Comparison of ENCODE assay signal across 8 cellular contexts in the genomic region with DNA sequence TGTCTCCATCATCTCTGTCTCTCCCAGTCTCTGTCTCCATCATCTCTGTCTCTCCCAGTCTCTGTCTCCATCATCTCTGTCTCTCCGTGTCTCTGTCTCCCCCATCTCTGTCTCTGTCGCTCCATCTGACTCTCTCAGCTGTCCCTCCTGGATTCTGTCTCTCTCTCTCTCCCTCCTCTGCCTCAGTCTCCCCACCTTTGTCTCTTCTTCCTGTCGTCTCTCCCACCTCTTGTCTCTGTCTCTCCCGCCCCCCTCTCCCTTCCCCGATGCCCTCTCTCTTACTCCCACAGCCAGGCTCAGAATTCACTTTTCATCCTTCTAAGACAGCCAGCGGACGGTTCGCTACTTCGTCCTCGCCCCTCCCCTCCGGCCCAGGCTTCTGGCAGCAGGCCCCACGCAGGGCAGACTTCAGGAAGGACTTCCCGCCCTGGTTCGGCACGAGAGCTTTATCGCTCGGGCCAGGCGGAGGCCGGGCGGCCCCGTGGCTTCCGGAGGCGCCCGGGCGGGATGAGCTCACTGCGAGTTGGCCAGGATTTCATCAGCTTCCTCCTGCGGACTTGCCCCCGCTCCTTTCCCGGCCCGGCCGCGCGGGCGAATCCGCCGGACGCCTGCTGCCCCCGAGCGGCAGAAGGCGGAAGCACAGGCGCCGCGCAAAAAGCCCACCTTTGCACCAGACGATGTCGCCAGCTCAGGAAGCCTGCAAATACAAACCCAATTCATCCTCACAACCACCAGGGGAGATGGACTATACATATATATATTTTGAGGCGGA. TPM values are rescaled to one million over a fixed set of nuclear protein-coding genes. Genes with fewer than 3 reads are reported as not detected.
DNase-seq lines count a peak whose midpoint lies in the region; ATAC-seq, FAIRE-seq and TF ChIP-seq lines count a peak whose summit lies in the region.

No MANE protein-coding gene starts in this region.

- H3K27ac Mint-ChIP-seq in natural killer cell treated with Interleukin-12 subunit alpha and Interleukin-12 subunit beta and Interleukin-15 and Interleukin-18, amount 100 ng/mL, for 72 hours = no peak overlapping the region

- no peak for DNase-seq in D721Med (ENCODE audit: insufficient read length, low spot score)
- peak; percentile 91 for DNase-seq in RCC 7860 (ENCODE audit: low spot score)
- DNase-seq in activated T-helper 1 cell treated with Interleukin-2 at 50 U/mL for 16 hours (ENCODE audit: low read depth) = peak; percentile 88
- DNase-seq in fibroblast of mammary gland (ENCODE audit: low read depth) = peak; percentile 93
- DNase-seq in natural killer cell treated with Interleukin-12 subunit alpha and Interleukin-12 subunit beta and Interleukin-15 and Interleukin-18, amount 100 ng/mL, for 72 hours (ENCODE audit: low spot score) = peak; percentile 97
- peak; percentile 68 to 87 (median 78) for DNase-seq in stimulated activated naive CD4-positive, alpha-beta T cell (lab: John Stamatoyannopoulos, UW)

- FAIRE-seq in D721Med (lab: Jason Lieb, UNC) = no peak
- no peak for FAIRE-seq in RCC 7860 (lab: Jason Lieb, UNC)

- peaks cover 8 to 27% of the 10 kb centered on the region in 2 donors for H3K4me1 Mint-ChIP-seq in natural killer cell treated with Interleukin-12 subunit alpha and Interleukin-12 subunit beta and Interleukin-15 and Interleukin-18, amount 100 ng/mL, for 72 hours (ENCODE audit: low read depth in 2 of 2)

- peak overlapping the region; percentile 47 for H3K4me3 ChIP-seq in fibroblast of mammary gland (ENCODE audit: control insufficient read depth, low read depth, low read length)

- H3K36me3 Mint-ChIP-seq in natural killer cell treated with Interleukin-12 subunit alpha and Interleukin-12 subunit beta and Interleukin-15 and Interleukin-18, amount 100 ng/mL, for 72 hours = no peaks in the 10 kb centered on the region

- ATAC-seq in GM21367 (IDR thresholded peaks at IDR 0.05; ENCODE audit: unreplicated experiment) = peak; percentile 56
- peak; percentile 90 to 93 for ATAC-seq in natural killer cell treated with Interleukin-12 subunit alpha and Interleukin-12 subunit beta and Interleukin-15 and Interleukin-18, amount 100 ng/mL, for 72 hours

- no peak overlapping the region for H3K4me3 Mint-ChIP-seq in natural killer cell treated with Interleukin-12 subunit alpha and Interleukin-12 subunit beta and Interleukin-15 and Interleukin-18, amount 100 ng/mL, for 72 hours

- peaks cover 0 to 3% of the 10 kb centered on the region in 2 donors for H3K27me3 Mint-ChIP-seq in natural killer cell treated with Interleukin-12 subunit alpha and Interleukin-12 subunit beta and Interleukin-15 and Interleukin-18, amount 100 ng/mL, for 72 hours

- no peak; the same call in 1 of the 2 replicates for TF ChIP-seq EP300 in Ishikawa (IDR thresholded peaks at IDR 0.05; ENCODE audit: borderline replicate concordance)

- TF ChIP-seq CTCF in D721Med (IDR thresholded peaks at IDR 0.05; ENCODE audit: insufficient read depth, missing control alignments) = peak; percentile 90
- peak; percentile 68 for TF ChIP-seq CTCF in fibroblast of mammary gland (conservative IDR thresholded peaks at IDR 0.05; ENCODE audit: control insufficient read depth, insufficient read depth, low read depth, low read length)

- H3K9me3 Mint-ChIP-seq in natural killer cell treated with Interleukin-12 subunit alpha and Interleukin-12 subunit beta and Interleukin-15 and Interleukin-18, amount 100 ng/mL, for 72 hours = no peaks in the 10 kb centered on the region

- TF ChIP-seq RAD21 in Ishikawa (IDR thresholded peaks at IDR 0.05; ENCODE audit: low read depth) = peak; percentile 94

TF ChIP-seq in Ishikawa, 13 proteins besides CTCF, POLR2A, EP300 and RAD21:
- TF ChIP-seq TCF12 (IDR thresholded peaks at IDR 0.05; ENCODE audit: low read depth) (peak; percentile 75), TEAD4 (IDR thresholded peaks at IDR 0.05) (0 out of 2 replicates have a peak, but pooled peaks have one; percentile 11), CEBPB (IDR thresholded peaks at IDR 0.05) (peak; percentile 85; the same call in 1 of the 2 replicates), TAF1 (IDR thresholded peaks at IDR 0.05; ENCODE audit: low read depth) (no peak), ZBTB7A (IDR thresholded peaks at IDR 0.05; ENCODE audit: low read depth) (peak; percentile 69), YY1 (IDR thresholded peaks at IDR 0.05; ENCODE audit: low read depth) (no peak), EGR1 (IDR thresholded peaks at IDR 0.05) (no peak), NFIC (IDR thresholded peaks at IDR 0.05) (peak; percentile 45; the same call in 1 of the 2 replicates), CREB1 (IDR thresholded peaks at IDR 0.05; ENCODE audit: low read depth) (no peak), FOXM1 (IDR thresholded peaks at IDR 0.05; ENCODE audit: borderline replicate concordance, low read depth) (no peak)
- TF ChIP-seq, protein P1, sequence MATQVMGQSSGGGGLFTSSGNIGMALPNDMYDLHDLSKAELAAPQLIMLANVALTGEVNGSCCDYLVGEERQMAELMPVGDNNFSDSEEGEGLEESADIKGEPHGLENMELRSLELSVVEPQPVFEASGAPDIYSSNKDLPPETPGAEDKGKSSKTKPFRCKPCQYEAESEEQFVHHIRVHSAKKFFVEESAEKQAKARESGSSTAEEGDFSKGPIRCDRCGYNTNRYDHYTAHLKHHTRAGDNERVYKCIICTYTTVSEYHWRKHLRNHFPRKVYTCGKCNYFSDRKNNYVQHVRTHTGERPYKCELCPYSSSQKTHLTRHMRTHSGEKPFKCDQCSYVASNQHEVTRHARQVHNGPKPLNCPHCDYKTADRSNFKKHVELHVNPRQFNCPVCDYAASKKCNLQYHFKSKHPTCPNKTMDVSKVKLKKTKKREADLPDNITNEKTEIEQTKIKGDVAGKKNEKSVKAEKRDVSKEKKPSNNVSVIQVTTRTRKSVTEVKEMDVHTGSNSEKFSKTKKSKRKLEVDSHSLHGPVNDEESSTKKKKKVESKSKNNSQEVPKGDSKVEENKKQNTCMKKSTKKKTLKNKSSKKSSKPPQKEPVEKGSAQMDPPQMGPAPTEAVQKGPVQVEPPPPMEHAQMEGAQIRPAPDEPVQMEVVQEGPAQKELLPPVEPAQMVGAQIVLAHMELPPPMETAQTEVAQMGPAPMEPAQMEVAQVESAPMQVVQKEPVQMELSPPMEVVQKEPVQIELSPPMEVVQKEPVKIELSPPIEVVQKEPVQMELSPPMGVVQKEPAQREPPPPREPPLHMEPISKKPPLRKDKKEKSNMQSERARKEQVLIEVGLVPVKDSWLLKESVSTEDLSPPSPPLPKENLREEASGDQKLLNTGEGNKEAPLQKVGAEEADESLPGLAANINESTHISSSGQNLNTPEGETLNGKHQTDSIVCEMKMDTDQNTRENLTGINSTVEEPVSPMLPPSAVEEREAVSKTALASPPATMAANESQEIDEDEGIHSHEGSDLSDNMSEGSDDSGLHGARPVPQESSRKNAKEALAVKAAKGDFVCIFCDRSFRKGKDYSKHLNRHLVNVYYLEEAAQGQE (IDR thresholded peaks at IDR 0.05; ENCODE audit: low read depth) = no peak
- TF ChIP-seq, protein P2, sequence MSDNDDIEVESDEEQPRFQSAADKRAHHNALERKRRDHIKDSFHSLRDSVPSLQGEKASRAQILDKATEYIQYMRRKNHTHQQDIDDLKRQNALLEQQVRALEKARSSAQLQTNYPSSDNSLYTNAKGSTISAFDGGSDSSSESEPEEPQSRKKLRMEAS (IDR thresholded peaks at IDR 0.05) = peak; percentile 96
- TF ChIP-seq, protein P3, sequence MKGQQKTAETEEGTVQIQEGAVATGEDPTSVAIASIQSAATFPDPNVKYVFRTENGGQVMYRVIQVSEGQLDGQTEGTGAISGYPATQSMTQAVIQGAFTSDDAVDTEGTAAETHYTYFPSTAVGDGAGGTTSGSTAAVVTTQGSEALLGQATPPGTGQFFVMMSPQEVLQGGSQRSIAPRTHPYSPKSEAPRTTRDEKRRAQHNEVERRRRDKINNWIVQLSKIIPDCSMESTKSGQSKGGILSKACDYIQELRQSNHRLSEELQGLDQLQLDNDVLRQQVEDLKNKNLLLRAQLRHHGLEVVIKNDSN (IDR thresholded peaks at IDR 0.05) = peak; percentile 46
TF ChIP-seq in Ishikawa: peak in this region for 7.

RNA-seq across cellular contexts. Expression of a gene that starts 12.4 kb away (rescaled TPM):
- 10 to 100 TPM; 42.8 to 58.4 TPM for total RNA-seq in natural killer cell treated with Interleukin-12 subunit alpha and Interleukin-12 subunit beta and Interleukin-15 and Interleukin-18, amount 100 ng/mL, for 72 hours

RNA-seq across cellular contexts. Expression of a gene that starts 13.0 kb away (rescaled TPM):
- total RNA-seq in natural killer cell treated with Interleukin-12 subunit alpha and Interleukin-12 subunit beta and Interleukin-15 and Interleukin-18, amount 100 ng/mL, for 72 hours = 1 to 10 TPM; 4.8 to 9.7 TPM

RNA-seq across cellular contexts. Expression of a gene that starts 30.7 kb away (rescaled TPM):
- 10 to 100 TPM; 14.0 to 16.1 TPM for total RNA-seq in natural killer cell treated with Interleukin-12 subunit alpha and Interleukin-12 subunit beta and Interleukin-15 and Interleukin-18, amount 100 ng/mL, for 72 hours
